1 cellular context compared by ENCODE assay signal in the genomic region with DNA sequence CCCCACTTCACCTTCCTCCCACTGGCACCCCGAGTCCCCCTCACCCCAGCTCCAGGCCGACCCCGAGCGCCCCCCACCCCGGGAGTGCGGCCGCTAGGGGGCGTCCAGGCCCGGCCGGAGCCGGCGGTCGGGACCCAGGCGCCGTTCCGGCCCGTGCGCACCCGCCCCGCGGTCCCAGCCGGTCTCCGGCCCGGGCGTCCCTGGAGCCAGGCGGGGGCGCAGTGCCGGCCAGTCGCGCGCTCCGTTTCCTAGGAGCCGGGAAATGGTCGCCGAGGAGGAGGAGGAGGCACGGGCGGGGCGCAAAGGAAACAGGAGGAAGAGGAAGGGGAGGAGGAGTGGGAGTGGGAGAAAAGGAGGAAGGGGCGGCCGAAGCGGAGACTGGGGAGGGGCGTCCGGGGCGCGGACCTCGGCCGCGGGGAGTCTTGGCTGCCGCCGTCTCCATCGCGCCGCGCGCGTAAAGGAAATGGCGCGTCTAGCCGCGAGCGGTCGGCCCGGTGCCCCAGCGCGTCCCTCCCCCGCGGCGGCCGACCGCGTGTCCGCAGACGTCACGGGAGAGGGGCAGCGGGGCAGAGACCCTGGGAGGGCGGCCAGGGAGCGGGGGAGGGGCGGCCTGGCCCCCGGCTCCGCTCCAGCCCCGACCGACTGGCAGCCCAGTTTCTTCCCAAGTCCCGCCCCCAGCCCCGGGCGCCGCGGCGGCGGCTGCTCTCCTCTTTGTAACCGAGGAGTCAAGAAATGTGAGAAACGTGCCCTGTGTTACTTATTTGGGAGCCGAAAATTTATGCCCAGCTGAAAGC.
TF ChIP-seq lines count a peak whose summit lies in the region.

No MANE protein-coding gene starts in this region.

TF ChIP-seq in HEK293, 187 proteins besides CTCF, POLR2A, EP300 and RAD21 (continued from another document and continues in another):
- TF ChIP-seq ZNF157 (tag by site-specific recombination; IDR thresholded peaks at IDR 0.05) (peak; percentile 45; the same call in 1 of the 2 replicates), ZNF292 (tag by site-specific recombination; IDR thresholded peaks at IDR 0.05; ENCODE audit: borderline replicate concordance, low read depth) (no peak), ZFP37 (tag by site-specific recombination; IDR thresholded peaks at IDR 0.05) (no peak), ZSCAN30 (tag by site-specific recombination; IDR thresholded peaks at IDR 0.05) (peak; percentile 96), ZNF521 (tag by site-specific recombination; IDR thresholded peaks at IDR 0.05) (no peak), ZBTB1 (tag by site-specific recombination; IDR thresholded peaks at IDR 0.05) (peak; percentile 65; the same call in 1 of the 2 replicates), ZNF132 (tag by site-specific recombination; IDR thresholded peaks at IDR 0.05; ENCODE audit: borderline replicate concordance) (no peak), SCRT1 (tag by site-specific recombination; IDR thresholded peaks at IDR 0.05; ENCODE audit: borderline replicate concordance) (no peak), ZNF221 (tag by site-specific recombination; IDR thresholded peaks at IDR 0.05; ENCODE audit: borderline replicate concordance) (peak; percentile 73; the same call in 1 of the 2 replicates), ZNF133 (tag by site-specific recombination; IDR thresholded peaks at IDR 0.05) (peak; percentile 31; the same call in 1 of the 2 replicates), FEZF1 (tag by site-specific recombination; IDR thresholded peaks at IDR 0.05) (peak; percentile 46; the same call in 1 of the 2 replicates), ZNF112 (tag by site-specific recombination; IDR thresholded peaks at IDR 0.05) (no peak), ZEB2 (tag by site-specific recombination; IDR thresholded peaks at IDR 0.05) (peak; percentile 97), ZNF184 (tag by site-specific recombination; IDR thresholded peaks at IDR 0.05) (no peak), ZNF660 (tag by site-specific recombination; IDR thresholded peaks at IDR 0.05) (peak; percentile 82), ZNF560 (tag by site-specific recombination; IDR thresholded peaks at IDR 0.05; ENCODE audit: borderline replicate concordance) (no peak), TCF7L2 (IDR thresholded peaks at IDR 0.05; ENCODE audit: borderline replicate concordance, low read depth, low read length) (peak; percentile 90), ZNF48 (tag by site-specific recombination; IDR thresholded peaks at IDR 0.05) (no peak), GLI2 (tag by site-specific recombination; IDR thresholded peaks at IDR 0.05; ENCODE audit: borderline replicate concordance, low read depth) (peak; percentile 72), KLF10 (tag by site-specific recombination; IDR thresholded peaks at IDR 0.05) (peak; percentile 91), ZNF555 (tag by site-specific recombination; conservative IDR thresholded peaks at IDR 0.05) (no peak), ZNF404 (tag by site-specific recombination; IDR thresholded peaks at IDR 0.05) (no peak), ZBTB20 (tag by site-specific recombination; IDR thresholded peaks at IDR 0.05) (peak; percentile 97)
- TF ChIP-seq, protein P1, sequence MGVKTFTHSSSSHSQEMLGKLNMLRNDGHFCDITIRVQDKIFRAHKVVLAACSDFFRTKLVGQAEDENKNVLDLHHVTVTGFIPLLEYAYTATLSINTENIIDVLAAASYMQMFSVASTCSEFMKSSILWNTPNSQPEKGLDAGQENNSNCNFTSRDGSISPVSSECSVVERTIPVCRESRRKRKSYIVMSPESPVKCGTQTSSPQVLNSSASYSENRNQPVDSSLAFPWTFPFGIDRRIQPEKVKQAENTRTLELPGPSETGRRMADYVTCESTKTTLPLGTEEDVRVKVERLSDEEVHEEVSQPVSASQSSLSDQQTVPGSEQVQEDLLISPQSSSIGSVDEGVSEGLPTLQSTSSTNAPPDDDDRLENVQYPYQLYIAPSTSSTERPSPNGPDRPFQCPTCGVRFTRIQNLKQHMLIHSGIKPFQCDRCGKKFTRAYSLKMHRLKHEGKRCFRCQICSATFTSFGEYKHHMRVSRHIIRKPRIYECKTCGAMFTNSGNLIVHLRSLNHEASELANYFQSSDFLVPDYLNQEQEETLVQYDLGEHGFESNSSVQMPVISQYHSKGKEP (tag by site-specific recombination; IDR thresholded peaks at IDR 0.05): peak; percentile 70; the same call in 1 of the 2 replicates
- TF ChIP-seq, protein P2, sequence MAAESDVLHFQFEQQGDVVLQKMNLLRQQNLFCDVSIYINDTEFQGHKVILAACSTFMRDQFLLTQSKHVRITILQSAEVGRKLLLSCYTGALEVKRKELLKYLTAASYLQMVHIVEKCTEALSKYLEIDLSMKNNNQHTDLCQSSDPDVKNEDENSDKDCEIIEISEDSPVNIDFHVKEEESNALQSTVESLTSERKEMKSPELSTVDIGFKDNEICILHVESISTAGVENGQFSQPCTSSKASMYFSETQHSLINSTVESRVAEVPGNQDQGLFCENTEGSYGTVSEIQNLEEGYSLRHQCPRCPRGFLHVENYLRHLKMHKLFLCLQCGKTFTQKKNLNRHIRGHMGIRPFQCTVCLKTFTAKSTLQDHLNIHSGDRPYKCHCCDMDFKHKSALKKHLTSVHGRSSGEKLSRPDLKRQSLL (tag by site-specific recombination; IDR thresholded peaks at IDR 0.05): peak; percentile 81
- TF ChIP-seq, protein P3, sequence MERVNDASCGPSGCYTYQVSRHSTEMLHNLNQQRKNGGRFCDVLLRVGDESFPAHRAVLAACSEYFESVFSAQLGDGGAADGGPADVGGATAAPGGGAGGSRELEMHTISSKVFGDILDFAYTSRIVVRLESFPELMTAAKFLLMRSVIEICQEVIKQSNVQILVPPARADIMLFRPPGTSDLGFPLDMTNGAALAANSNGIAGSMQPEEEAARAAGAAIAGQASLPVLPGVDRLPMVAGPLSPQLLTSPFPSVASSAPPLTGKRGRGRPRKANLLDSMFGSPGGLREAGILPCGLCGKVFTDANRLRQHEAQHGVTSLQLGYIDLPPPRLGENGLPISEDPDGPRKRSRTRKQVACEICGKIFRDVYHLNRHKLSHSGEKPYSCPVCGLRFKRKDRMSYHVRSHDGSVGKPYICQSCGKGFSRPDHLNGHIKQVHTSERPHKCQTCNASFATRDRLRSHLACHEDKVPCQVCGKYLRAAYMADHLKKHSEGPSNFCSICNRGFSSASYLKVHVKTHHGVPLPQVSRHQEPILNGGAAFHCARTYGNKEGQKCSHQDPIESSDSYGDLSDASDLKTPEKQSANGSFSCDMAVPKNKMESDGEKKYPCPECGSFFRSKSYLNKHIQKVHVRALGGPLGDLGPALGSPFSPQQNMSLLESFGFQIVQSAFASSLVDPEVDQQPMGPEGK (tag by site-specific recombination; IDR thresholded peaks at IDR 0.05): peak; percentile 99
- TF ChIP-seq, protein P4, sequence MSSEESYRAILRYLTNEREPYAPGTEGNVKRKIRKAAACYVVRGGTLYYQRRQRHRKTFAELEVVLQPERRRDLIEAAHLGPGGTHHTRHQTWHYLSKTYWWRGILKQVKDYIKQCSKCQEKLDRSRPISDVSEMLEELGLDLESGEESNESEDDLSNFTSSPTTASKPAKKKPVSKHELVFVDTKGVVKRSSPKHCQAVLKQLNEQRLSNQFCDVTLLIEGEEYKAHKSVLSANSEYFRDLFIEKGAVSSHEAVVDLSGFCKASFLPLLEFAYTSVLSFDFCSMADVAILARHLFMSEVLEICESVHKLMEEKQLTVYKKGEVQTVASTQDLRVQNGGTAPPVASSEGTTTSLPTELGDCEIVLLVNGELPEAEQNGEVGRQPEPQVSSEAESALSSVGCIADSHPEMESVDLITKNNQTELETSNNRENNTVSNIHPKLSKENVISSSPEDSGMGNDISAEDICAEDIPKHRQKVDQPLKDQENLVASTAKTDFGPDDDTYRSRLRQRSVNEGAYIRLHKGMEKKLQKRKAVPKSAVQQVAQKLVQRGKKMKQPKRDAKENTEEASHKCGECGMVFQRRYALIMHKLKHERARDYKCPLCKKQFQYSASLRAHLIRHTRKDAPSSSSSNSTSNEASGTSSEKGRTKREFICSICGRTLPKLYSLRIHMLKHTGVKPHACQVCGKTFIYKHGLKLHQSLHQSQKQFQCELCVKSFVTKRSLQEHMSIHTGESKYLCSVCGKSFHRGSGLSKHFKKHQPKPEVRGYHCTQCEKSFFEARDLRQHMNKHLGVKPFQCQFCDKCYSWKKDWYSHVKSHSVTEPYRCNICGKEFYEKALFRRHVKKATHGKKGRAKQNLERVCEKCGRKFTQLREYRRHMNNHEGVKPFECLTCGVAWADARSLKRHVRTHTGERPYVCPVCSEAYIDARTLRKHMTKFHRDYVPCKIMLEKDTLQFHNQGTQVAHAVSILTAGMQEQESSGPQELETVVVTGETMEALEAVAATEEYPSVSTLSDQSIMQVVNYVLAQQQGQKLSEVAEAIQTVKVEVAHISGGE (tag by site-specific recombination; conservative IDR thresholded peaks at IDR 0.05; ENCODE audit: low read depth): peak; percentile 84
- TF ChIP-seq, protein P5, sequence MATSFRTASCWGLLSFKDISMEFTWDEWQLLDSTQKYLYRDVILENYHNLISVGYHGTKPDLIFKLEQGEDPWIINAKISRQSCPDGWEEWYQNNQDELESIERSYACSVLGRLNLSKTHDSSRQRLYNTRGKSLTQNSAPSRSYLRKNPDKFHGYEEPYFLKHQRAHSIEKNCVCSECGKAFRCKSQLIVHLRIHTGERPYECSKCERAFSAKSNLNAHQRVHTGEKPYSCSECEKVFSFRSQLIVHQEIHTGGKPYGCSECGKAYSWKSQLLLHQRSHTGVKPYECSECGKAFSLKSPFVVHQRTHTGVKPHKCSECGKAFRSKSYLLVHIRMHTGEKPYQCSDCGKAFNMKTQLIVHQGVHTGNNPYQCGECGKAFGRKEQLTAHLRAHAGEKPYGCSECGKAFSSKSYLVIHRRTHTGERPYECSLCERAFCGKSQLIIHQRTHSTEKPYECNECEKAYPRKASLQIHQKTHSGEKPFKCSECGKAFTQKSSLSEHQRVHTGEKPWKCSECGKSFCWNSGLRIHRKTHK (tag by site-specific recombination; IDR thresholded peaks at IDR 0.05): no peak
- TF ChIP-seq, protein P6, sequence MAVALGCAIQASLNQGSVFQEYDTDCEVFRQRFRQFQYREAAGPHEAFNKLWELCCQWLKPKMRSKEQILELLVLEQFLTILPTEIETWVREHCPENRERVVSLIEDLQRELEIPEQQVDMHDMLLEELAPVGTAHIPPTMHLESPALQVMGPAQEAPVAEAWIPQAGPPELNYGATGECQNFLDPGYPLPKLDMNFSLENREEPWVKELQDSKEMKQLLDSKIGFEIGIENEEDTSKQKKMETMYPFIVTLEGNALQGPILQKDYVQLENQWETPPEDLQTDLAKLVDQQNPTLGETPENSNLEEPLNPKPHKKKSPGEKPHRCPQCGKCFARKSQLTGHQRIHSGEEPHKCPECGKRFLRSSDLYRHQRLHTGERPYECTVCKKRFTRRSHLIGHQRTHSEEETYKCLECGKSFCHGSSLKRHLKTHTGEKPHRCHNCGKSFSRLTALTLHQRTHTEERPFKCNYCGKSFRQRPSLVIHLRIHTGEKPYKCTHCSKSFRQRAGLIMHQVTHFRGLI (tag by site-specific recombination; IDR thresholded peaks at IDR 0.05): 0 out of 2 replicates have a peak, but pooled peaks have one; percentile 51
- TF ChIP-seq, protein P7, sequence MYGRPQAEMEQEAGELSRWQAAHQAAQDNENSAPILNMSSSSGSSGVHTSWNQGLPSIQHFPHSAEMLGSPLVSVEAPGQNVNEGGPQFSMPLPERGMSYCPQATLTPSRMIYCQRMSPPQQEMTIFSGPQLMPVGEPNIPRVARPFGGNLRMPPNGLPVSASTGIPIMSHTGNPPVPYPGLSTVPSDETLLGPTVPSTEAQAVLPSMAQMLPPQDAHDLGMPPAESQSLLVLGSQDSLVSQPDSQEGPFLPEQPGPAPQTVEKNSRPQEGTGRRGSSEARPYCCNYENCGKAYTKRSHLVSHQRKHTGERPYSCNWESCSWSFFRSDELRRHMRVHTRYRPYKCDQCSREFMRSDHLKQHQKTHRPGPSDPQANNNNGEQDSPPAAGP (tag by site-specific recombination; IDR thresholded peaks at IDR 0.05): peak; percentile 91
- TF ChIP-seq, protein P8, sequence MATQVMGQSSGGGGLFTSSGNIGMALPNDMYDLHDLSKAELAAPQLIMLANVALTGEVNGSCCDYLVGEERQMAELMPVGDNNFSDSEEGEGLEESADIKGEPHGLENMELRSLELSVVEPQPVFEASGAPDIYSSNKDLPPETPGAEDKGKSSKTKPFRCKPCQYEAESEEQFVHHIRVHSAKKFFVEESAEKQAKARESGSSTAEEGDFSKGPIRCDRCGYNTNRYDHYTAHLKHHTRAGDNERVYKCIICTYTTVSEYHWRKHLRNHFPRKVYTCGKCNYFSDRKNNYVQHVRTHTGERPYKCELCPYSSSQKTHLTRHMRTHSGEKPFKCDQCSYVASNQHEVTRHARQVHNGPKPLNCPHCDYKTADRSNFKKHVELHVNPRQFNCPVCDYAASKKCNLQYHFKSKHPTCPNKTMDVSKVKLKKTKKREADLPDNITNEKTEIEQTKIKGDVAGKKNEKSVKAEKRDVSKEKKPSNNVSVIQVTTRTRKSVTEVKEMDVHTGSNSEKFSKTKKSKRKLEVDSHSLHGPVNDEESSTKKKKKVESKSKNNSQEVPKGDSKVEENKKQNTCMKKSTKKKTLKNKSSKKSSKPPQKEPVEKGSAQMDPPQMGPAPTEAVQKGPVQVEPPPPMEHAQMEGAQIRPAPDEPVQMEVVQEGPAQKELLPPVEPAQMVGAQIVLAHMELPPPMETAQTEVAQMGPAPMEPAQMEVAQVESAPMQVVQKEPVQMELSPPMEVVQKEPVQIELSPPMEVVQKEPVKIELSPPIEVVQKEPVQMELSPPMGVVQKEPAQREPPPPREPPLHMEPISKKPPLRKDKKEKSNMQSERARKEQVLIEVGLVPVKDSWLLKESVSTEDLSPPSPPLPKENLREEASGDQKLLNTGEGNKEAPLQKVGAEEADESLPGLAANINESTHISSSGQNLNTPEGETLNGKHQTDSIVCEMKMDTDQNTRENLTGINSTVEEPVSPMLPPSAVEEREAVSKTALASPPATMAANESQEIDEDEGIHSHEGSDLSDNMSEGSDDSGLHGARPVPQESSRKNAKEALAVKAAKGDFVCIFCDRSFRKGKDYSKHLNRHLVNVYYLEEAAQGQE (tag by site-specific recombination; IDR thresholded peaks at IDR 0.05): peak; percentile 64
- TF ChIP-seq, protein P9, sequence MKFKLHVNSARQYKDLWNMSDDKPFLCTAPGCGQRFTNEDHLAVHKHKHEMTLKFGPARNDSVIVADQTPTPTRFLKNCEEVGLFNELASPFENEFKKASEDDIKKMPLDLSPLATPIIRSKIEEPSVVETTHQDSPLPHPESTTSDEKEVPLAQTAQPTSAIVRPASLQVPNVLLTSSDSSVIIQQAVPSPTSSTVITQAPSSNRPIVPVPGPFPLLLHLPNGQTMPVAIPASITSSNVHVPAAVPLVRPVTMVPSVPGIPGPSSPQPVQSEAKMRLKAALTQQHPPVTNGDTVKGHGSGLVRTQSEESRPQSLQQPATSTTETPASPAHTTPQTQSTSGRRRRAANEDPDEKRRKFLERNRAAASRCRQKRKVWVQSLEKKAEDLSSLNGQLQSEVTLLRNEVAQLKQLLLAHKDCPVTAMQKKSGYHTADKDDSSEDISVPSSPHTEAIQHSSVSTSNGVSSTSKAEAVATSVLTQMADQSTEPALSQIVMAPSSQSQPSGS (tag by site-specific recombination; IDR thresholded peaks at IDR 0.05; ENCODE audit: low read depth): peak; percentile 50
- TF ChIP-seq, protein P10, sequence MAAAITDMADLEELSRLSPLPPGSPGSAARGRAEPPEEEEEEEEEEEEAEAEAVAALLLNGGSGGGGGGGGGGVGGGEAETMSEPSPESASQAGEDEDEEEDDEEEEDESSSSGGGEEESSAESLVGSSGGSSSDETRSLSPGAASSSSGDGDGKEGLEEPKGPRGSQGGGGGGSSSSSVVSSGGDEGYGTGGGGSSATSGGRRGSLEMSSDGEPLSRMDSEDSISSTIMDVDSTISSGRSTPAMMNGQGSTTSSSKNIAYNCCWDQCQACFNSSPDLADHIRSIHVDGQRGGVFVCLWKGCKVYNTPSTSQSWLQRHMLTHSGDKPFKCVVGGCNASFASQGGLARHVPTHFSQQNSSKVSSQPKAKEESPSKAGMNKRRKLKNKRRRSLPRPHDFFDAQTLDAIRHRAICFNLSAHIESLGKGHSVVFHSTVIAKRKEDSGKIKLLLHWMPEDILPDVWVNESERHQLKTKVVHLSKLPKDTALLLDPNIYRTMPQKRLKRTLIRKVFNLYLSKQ (tag by site-specific recombination; IDR thresholded peaks at IDR 0.05; ENCODE audit: borderline replicate concordance): 0 out of 2 replicates have a peak, but pooled peaks have one; percentile 73
